Comparison of ENCODE assay signal across 19 cellular contexts in genomic region chr13:95354680-95355487, GRCh38. TPM values are rescaled to one million over a fixed set of nuclear protein-coding genes. Genes with fewer than 3 reads are reported as not detected.
DNase-seq lines count a peak whose midpoint lies in the region; ATAC-seq, FAIRE-seq and TF ChIP-seq lines count a peak whose summit lies in the region.
"Had no signal": no experiment of that assay in that cellular context is flagged by ENCODE, and none has a peak within 500 bp of the region (broad histone marks: within the 10 kb centered on the region; RNA-seq: fewer than 3 reads in every experiment).

No MANE protein-coding gene starts in this region.

- no peak overlapping the region for H3K4me3 Mint-ChIP-seq in activated CD4-positive, alpha-beta T cell treated with anti-CD3 and anti-CD28 coated beads for 36 hours
- H3K4me3 Mint-ChIP-seq in chondrocyte (ENCODE audit: unreplicated experiment), result no peak overlapping the region
- H3K4me3 Mint-ChIP-seq: activated naive CD8-positive, alpha-beta T cell treated with anti-CD3 and anti-CD28 coated beads, Interleukin-2, amount 10 ng/mL, durations not matched to agents 7 days and 5 days had no signal

- H3K27me3 ChIP-seq in K562 (ENCODE audit: control insufficient read depth in 2 of 2, insufficient read depth in 2 of 2, low read length in 2 of 2), result no peaks in the 10 kb centered on the region
- no peaks in the 10 kb centered on the region; a peak in 1 of 5 replicates for H3K27me3 ChIP-seq in HepG2 (ENCODE audit: control insufficient read depth in 1 of 2, insufficient read depth in 2 of 2, low read length in 2 of 2)
- no peaks in the 10 kb centered on the region for H3K27me3 ChIP-seq in parathyroid adenoma (ENCODE audit: control insufficient read depth, insufficient read depth, low read length)
- H3K27me3 ChIP-seq: BLaER1 treated with 17β-estradiol and CSF1 and Interleukin-3, amounts not matched to agents 10 nM and 100 nM; suprapubic skin had no signal

- TF ChIP-seq CTCF in K562 (IDR thresholded peaks at IDR 0.05 in 2 of 3, conservative IDR thresholded peaks at IDR 0.05 in 1 of 3; ENCODE audit: insufficient read depth in 2 of 3, low read depth in 1 of 3, low read length in 3 of 3) (no peak), HepG2 (CRISPR knock-in tag; IDR thresholded peaks at IDR 0.05) (no peak), parathyroid adenoma (IDR thresholded peaks at IDR 0.05) (no peak), chondrocyte (IDR thresholded peaks at IDR 0.05) (no peak)

- H3K27me3 Mint-ChIP-seq in activated CD4-positive, alpha-beta T cell treated with anti-CD3 and anti-CD28 coated beads for 36 hours, result peaks cover 3% of the 10 kb centered on the region
- peaks cover 4% of the 10 kb centered on the region for H3K27me3 Mint-ChIP-seq in chondrocyte (ENCODE audit: low read depth)

- peak; percentile 21 for DNase-seq in COLO829 (ENCODE audit: low spot score)
- DNase-seq in K562 (ENCODE audit: extremely low read depth in 1 of 4, low spot score in 3 of 4), result no peak
- DNase-seq in HepG2 (ENCODE audit: low spot score), result peak; percentile 8
- DNase-seq in activated CD4-positive, alpha-beta T cell treated with anti-CD3 and anti-CD28 coated beads for 36 hours, result no peak
- no peak for DNase-seq in chondrocyte (ENCODE audit: low spot score)
- DNase-seq: activated CD4-positive, alpha-beta T cell treated with anti-CD3 and anti-CD28 coated beads for 1 hour; activated naive CD8-positive, alpha-beta T cell treated with anti-CD3 and anti-CD28 coated beads, Interleukin-2, amount 10 ng/mL, durations not matched to agents 7 days and 5 days; Calu3; cortex of kidney; NCI-H1105 treated with DMSO at 0.1 percent for 48 hours; NCI-H510A; stimulated activated CD4-positive, alpha-beta T cell treated with anti-CD3 and anti-CD28 coated beads, Interleukin-15, amount 100 ng/mL, for 24 hours had no signal

- H3K4me3 ChIP-seq in K562 (no peak overlapping the region), HepG2 (replicated peaks in 1 of 3; ENCODE audit: insufficient read depth in 1 of 3, low read depth in 2 of 3, low read length in 3 of 3) (no peak overlapping the region), parathyroid adenoma (ENCODE audit: low read depth, low read length) (no peak overlapping the region)
- H3K4me3 ChIP-seq: BLaER1 treated with 17β-estradiol and CSF1 and Interleukin-3, amounts not matched to agents 10 nM and 100 nM; suprapubic skin had no signal

- no peaks in the 10 kb centered on the region for H3K9me3 Mint-ChIP-seq in activated CD4-positive, alpha-beta T cell treated with anti-CD3 and anti-CD28 coated beads for 36 hours (ENCODE audit: low read depth)
- no peaks in the 10 kb centered on the region for H3K9me3 Mint-ChIP-seq in chondrocyte (ENCODE audit: low read depth)

- H2AFZ ChIP-seq in K562 (ENCODE audit: low read depth, low read length) (peak overlapping the region; percentile 70), HepG2 (ENCODE audit: low read length) (no peak overlapping the region), parathyroid adenoma (peak overlapping the region; percentile 58)

- no peak overlapping the region for H3K27ac Mint-ChIP-seq in activated CD4-positive, alpha-beta T cell treated with anti-CD3 and anti-CD28 coated beads for 36 hours
- no peak overlapping the region for H3K27ac Mint-ChIP-seq in chondrocyte (ENCODE audit: unreplicated experiment)
- H3K27ac Mint-ChIP-seq: activated naive CD8-positive, alpha-beta T cell treated with anti-CD3 and anti-CD28 coated beads, Interleukin-2, amount 10 ng/mL, durations not matched to agents 7 days and 5 days had no signal

- H3K36me3 ChIP-seq in K562 (ENCODE audit: control insufficient read depth, insufficient read depth, low read length), result no peaks in the 10 kb centered on the region
- no peaks in the 10 kb centered on the region for H3K36me3 ChIP-seq in HepG2 (replicated peaks in 1 of 2; ENCODE audit: control insufficient read depth in 1 of 2, insufficient read depth in 2 of 2, low read length in 2 of 2)
- H3K36me3 ChIP-seq in parathyroid adenoma (ENCODE audit: control insufficient read depth, insufficient read depth, low read length), result no peaks in the 10 kb centered on the region
- H3K36me3 ChIP-seq: BLaER1 treated with 17β-estradiol and CSF1 and Interleukin-3, amounts not matched to agents 10 nM and 100 nM; suprapubic skin had no signal

- intact Hi-C loops in K562 (cut with micrococcal nuclease) (no loop called here), HepG2 (cut with micrococcal nuclease; ENCODE audit: unreplicated experiment) (no loop called here)
- intact Hi-C loops in activated CD4-positive, alpha-beta T cell treated with anti-CD3 and anti-CD28 coated beads for 36 hours (cut with DNase I, micrococcal nuclease), result no loop called here

- H3K79me2 ChIP-seq in K562 (ENCODE audit: control insufficient read depth, insufficient read depth, low read length) (no peaks in the 10 kb centered on the region), HepG2 (ENCODE audit: insufficient read depth, low read length) (no peaks in the 10 kb centered on the region), parathyroid adenoma (no peaks in the 10 kb centered on the region)

- H3K4me1 Mint-ChIP-seq in activated CD4-positive, alpha-beta T cell treated with anti-CD3 and anti-CD28 coated beads for 36 hours, result no peaks in the 10 kb centered on the region
- peaks cover 6% of the 10 kb centered on the region for H3K4me1 Mint-ChIP-seq in chondrocyte (ENCODE audit: low read depth)
- H3K4me1 Mint-ChIP-seq: activated naive CD8-positive, alpha-beta T cell treated with anti-CD3 and anti-CD28 coated beads, Interleukin-2, amount 10 ng/mL, durations not matched to agents 7 days and 5 days had no signal

- WGBS in K562 (ENCODE audit: insufficient coverage, low coverage, missing lambda C conversion rate), result 46% methylated on average over 4 of the region's 4 CpGs
- 14% methylated on average over 4 of the region's 4 CpGs for WGBS in HepG2 (ENCODE audit: low lambda C conversion rate)

- no peaks in the 10 kb centered on the region for H3K36me3 Mint-ChIP-seq in activated CD4-positive, alpha-beta T cell treated with anti-CD3 and anti-CD28 coated beads for 36 hours (ENCODE audit: low read depth)
- H3K36me3 Mint-ChIP-seq in chondrocyte (ENCODE audit: low read depth), result no peaks in the 10 kb centered on the region
- H3K36me3 Mint-ChIP-seq: activated naive CD8-positive, alpha-beta T cell treated with anti-CD3 and anti-CD28 coated beads, Interleukin-2, amount 10 ng/mL, durations not matched to agents 7 days and 5 days had no signal

- H4K20me1 ChIP-seq in K562 (replicated peaks; ENCODE audit: control insufficient read depth, insufficient read depth, low read length) (no peaks in the 10 kb centered on the region), HepG2 (ENCODE audit: insufficient read depth, low read length) (no peaks in the 10 kb centered on the region)
- H4K20me1 ChIP-seq: BLaER1 treated with 17β-estradiol and CSF1 and Interleukin-3, amounts not matched to agents 10 nM and 100 nM had no signal

- no peak overlapping the region for H3K27ac ChIP-seq in K562 (ENCODE audit: extremely low read depth, low read depth, low read length)
- H3K27ac ChIP-seq in HepG2 (ENCODE audit: extremely low read length, insufficient read depth, low read length), result no peak overlapping the region
- peak overlapping the region; percentile 86 for H3K27ac ChIP-seq in parathyroid adenoma
- H3K27ac ChIP-seq: BLaER1 treated with 17β-estradiol and CSF1 and Interleukin-3, amounts not matched to agents 10 nM and 100 nM; RWPE1; suprapubic skin had no signal

- H3K9me3 ChIP-seq in K562 (replicated peaks; ENCODE audit: control insufficient read depth, insufficient read depth, low read depth, low read length) (no peaks in the 10 kb centered on the region), HepG2 (ENCODE audit: low read length) (no peaks in the 10 kb centered on the region), parathyroid adenoma (ENCODE audit: control insufficient read depth, low read length) (no peaks in the 10 kb centered on the region)
- H3K9me3 ChIP-seq: suprapubic skin had no signal

- no peak overlapping the region for H3K9ac ChIP-seq in K562 (ENCODE audit: insufficient read depth in 1 of 2, low read depth in 2 of 2, low read length in 2 of 2)
- no peak overlapping the region for H3K9ac ChIP-seq in HepG2 (ENCODE audit: insufficient read depth, low read depth, low read length)
- no peak overlapping the region for H3K9ac ChIP-seq in parathyroid adenoma
- H3K9ac ChIP-seq: BLaER1 treated with 17β-estradiol and CSF1 and Interleukin-3, amounts not matched to agents 10 nM and 100 nM had no signal

- TF ChIP-seq EP300 in K562 (IDR thresholded peaks at IDR 0.05; ENCODE audit: low read length) (no peak), HepG2 (IDR thresholded peaks at IDR 0.05; ENCODE audit: low read depth in 2 of 2, low read length in 2 of 2) (no peak), HepG2 (CRISPR knock-in tag; IDR thresholded peaks at IDR 0.05; ENCODE audit: borderline replicate concordance) (no peak)

- TF ChIP-seq POLR2A in K562 (conservative IDR thresholded peaks at IDR 0.05) (no peak), HepG2 (IDR thresholded peaks at IDR 0.05; ENCODE audit: insufficient read depth in 1 of 2, low read depth in 2 of 2, low read length in 2 of 2) (no peak), GM18505 (IDR thresholded peaks at IDR 0.05; ENCODE audit: borderline replicate concordance, extremely low read depth, insufficient read depth, insufficient read length) (no peak)

- ATAC-seq in K562, result peak; percentile 37
- ATAC-seq in HepG2, result peak; percentile 91
- ATAC-seq in activated CD4-positive, alpha-beta T cell treated with anti-CD3 and anti-CD28 coated beads for 36 hours, result no peak
- no peak for ATAC-seq in GM18505 (IDR thresholded peaks at IDR 0.05; ENCODE audit: unreplicated experiment)
- no peak for ATAC-seq in HG03354 (IDR thresholded peaks at IDR 0.05; ENCODE audit: poor library complexity, severe bottlenecking, unreplicated experiment)

- no peak for FAIRE-seq in K562 (lab: Jason Lieb, UNC)
- no peak for FAIRE-seq in HepG2 (lab: Jason Lieb, UNC)
- FAIRE-seq: keratinocyte had no signal

- POLR2A ChIA-PET in K562 (lab: Yijun Ruan, JAX) (interaction anchor here (0.7 kb wide), 1 partner anchor 12 kb away, joined by 3 read pairs; no protein-coding TSS in a partner anchor), HepG2 (lab: Yijun Ruan, JAX) (no interaction called here)
- POLR2A ChIA-PET in activated CD4-positive, alpha-beta T cell treated with anti-CD3 and anti-CD28 coated beads for 36 hours (lab: Charles Lee), result no interaction called here

- BruUV-seq in K562 (replicated peaks; lab: Mats Ljungman, UMichigan), result no TSS peak
- no TSS peak for BruUV-seq in HepG2 (replicated peaks; lab: Mats Ljungman, UMichigan)

- in situ Hi-C loops in K562 (cut with MboI) (no loop called here), HepG2 (cut with HindIII; ENCODE audit: extremely low pct_ligation_motif_present, low pct_unique_long_range_greater_than_20kb) (no loop called here)

- CTCF ChIA-PET in K562 (lab: Yijun Ruan, JAX; ENCODE audit: low intra/inter-chr PET ratio) (no interaction called here), HepG2 (lab: Yijun Ruan, JAX; ENCODE audit: low intra/inter-chr PET ratio, low total read pairs) (no interaction called here)
- CTCF ChIA-PET in activated CD4-positive, alpha-beta T cell treated with anti-CD3 and anti-CD28 coated beads for 36 hours (lab: Charles Lee), result interaction anchor here (0.5 kb wide), 1 partner anchor 9 kb away, joined by 3 read pairs; no protein-coding TSS in a partner anchor

- H3K9me1 ChIP-seq in K562 (ENCODE audit: control insufficient read depth, insufficient read depth, low read length), result no peaks in the 10 kb centered on the region

- TF ChIP-seq RAD21 in K562 (CRISPR knock-in tag; conservative IDR thresholded peaks at IDR 0.05 in 1 of 2, IDR thresholded peaks at IDR 0.05 in 1 of 2) (no peak), HepG2 (CRISPR knock-in tag; IDR thresholded peaks at IDR 0.05) (no peak)

- H3K4me2 ChIP-seq in K562 (ENCODE audit: insufficient read depth, low read length), result no peak overlapping the region
- H3K4me2 ChIP-seq in HepG2 (ENCODE audit: low read depth, low read length), result no peak overlapping the region
- H3K4me2 ChIP-seq in parathyroid adenoma (ENCODE audit: low read length), result no peak overlapping the region
- H3K4me2 ChIP-seq: BLaER1 treated with 17β-estradiol and CSF1 and Interleukin-3, amounts not matched to agents 10 nM and 100 nM had no signal

- peaks cover 0 to 6% of the 10 kb centered on the region in 2 experiments; a peak in 3 of 5 replicates for H3K4me1 ChIP-seq in K562 (replicated peaks in 1 of 2; ENCODE audit: control insufficient read depth in 2 of 2, insufficient read depth in 2 of 2, low read length in 2 of 2)
- peaks cover 12% of the 10 kb centered on the region for H3K4me1 ChIP-seq in HepG2 (ENCODE audit: insufficient read depth, low read length)
- peaks cover 15% of the 10 kb centered on the region for H3K4me1 ChIP-seq in parathyroid adenoma
- H3K4me1 ChIP-seq: BLaER1 treated with 17β-estradiol and CSF1 and Interleukin-3, amounts not matched to agents 10 nM and 100 nM; suprapubic skin had no signal

RNA-seq across cellular contexts. Expression of gene ABCC4, which starts 53.6 kb away (rescaled TPM):
- 171 and 231 TPM in 2 replicates for total RNA-seq in K562 (2011; cell fraction: chromatin; rRNA removed; ENCODE audit: low replicate concordance)
- 78.9 and 97.5 TPM in 2 replicates for total RNA-seq in K562 (2011; cell fraction: nucleolus; rRNA removed)
- total RNA-seq in K562 (2011; cell fraction: nucleoplasm; rRNA removed), result 124 and 134 TPM in 2 replicates
- total RNA-seq in K562 (2014; rRNA removed), result 21.7 and 25.7 TPM in 2 replicates
- total RNA-seq in K562 (2014; rRNA removed; fragmentation: Illumina TruSeq; extraction: Trizol), result 37.2 and 42.3 TPM in 2 replicates
- 22.8 and 25.4 TPM in 2 replicates for total RNA-seq in K562 (2015; rRNA removed; fragmentation: Illumina TruSeq; extraction: Trizol)
- total RNA-seq in K562 (2021), result 35.8 and 37.3 TPM in 2 replicates
- polyA plus RNA-seq in K562 (2011; rRNA removed), result 34.4 and 46.1 TPM in 2 replicates
- polyA plus RNA-seq in K562 (2011; cell fraction: cytosol; rRNA removed), result 14.7 and 26.7 TPM in 2 replicates
- 20.7 and 26.2 TPM in 2 replicates for polyA plus RNA-seq in K562 (2011; cell fraction: nucleus; rRNA removed)
- 16.4 and 18.6 TPM in 2 replicates for polyA plus RNA-seq in K562 (2012)
- polyA plus RNA-seq in K562 (2014; fragmentation: Illumina TruSeq; extraction: Trizol), result 24.3 and 26.9 TPM in 2 replicates
- 10 to 100 TPM in 1 of 2 experiments, 1 to 10 TPM in 1; 9.4 to 10.5 TPM for polyA plus RNA-seq in K562 (2014; fragmentation: Nextera tagmentation; extraction: Ambion mirVana)
- 16.7 and 19.5 TPM in 2 replicates for polyA plus RNA-seq in K562 (2014; rRNA removed)
- 125 and 134 TPM in 2 replicates for polyA minus RNA-seq in K562 (2011; rRNA and poly(A)+ RNA removed)
- polyA minus RNA-seq in K562 (2011; cell fraction: cytosol; rRNA and poly(A)+ RNA removed), result 43.1 and 44.1 TPM in 2 replicates
- polyA minus RNA-seq in K562 (2011; cell fraction: nucleus; rRNA and poly(A)+ RNA removed), result 48.1 and 77.4 TPM in 2 replicates
- 9.6 and 11.3 TPM in 2 replicates for total RNA-seq in HepG2 (2016; rRNA removed; fragmentation: Illumina TruSeq; extraction: Trizol)
- 9.6 and 10.4 TPM in 2 replicates for total RNA-seq in HepG2 (2016; cell fraction: cytosol; rRNA removed; fragmentation: Illumina TruSeq; extraction: Trizol; ENCODE audit: low read depth)
- 9.5 and 11.1 TPM in 2 replicates for total RNA-seq in HepG2 (2016; cell fraction: insoluble cytoplasmic fraction; rRNA removed; fragmentation: Illumina TruSeq; extraction: Trizol)
- total RNA-seq in HepG2 (2016; cell fraction: membrane; rRNA removed; fragmentation: Illumina TruSeq; extraction: Trizol), result 8.4 and 8.8 TPM in 2 replicates
- 13.9 and 19.2 TPM in 2 replicates for total RNA-seq in HepG2 (2016; cell fraction: nucleus; rRNA removed; fragmentation: Illumina TruSeq; extraction: Trizol)
- polyA plus RNA-seq in HepG2 (2011; rRNA removed), result 3.2 and 4.2 TPM in 2 replicates
- 2.3 and 3.0 TPM in 2 replicates for polyA plus RNA-seq in HepG2 (2011; cell fraction: cytosol; rRNA removed)
- polyA plus RNA-seq in HepG2 (2011; cell fraction: nucleus; rRNA removed), result 2.0 and 2.6 TPM in 2 replicates
- polyA plus RNA-seq in HepG2 (2012), result 1.7 and 2.1 TPM in 2 replicates
- polyA plus RNA-seq in HepG2 (2016; cell fraction: cytosol; fragmentation: Illumina TruSeq; extraction: Trizol; ENCODE audit: low read depth), result 0.64 and 0.85 TPM in 2 replicates
- 5.0 and 5.3 TPM in 2 replicates for polyA plus RNA-seq in HepG2 (2016; cell fraction: insoluble cytoplasmic fraction; fragmentation: Illumina TruSeq; extraction: Trizol; ENCODE audit: low read depth)
- polyA plus RNA-seq in HepG2 (2016; cell fraction: membrane; fragmentation: Illumina TruSeq; extraction: Trizol; ENCODE audit: low read depth), result 2.2 and 2.4 TPM in 2 replicates
- 7.8 and 8.1 TPM in 2 replicates for polyA plus RNA-seq in HepG2 (2016; cell fraction: nucleus; fragmentation: Illumina TruSeq; extraction: Trizol; ENCODE audit: insufficient read depth, low read depth)
- 34.5 and 52.1 TPM in 2 replicates for polyA minus RNA-seq in HepG2 (2011; rRNA and poly(A)+ RNA removed; ENCODE audit: low replicate concordance)
- polyA minus RNA-seq in HepG2 (2011; cell fraction: cytosol; rRNA and poly(A)+ RNA removed), result 6.2 and 7.2 TPM in 2 replicates
- 18.3 TPM in 2 replicates for polyA minus RNA-seq in HepG2 (2011; cell fraction: nucleus; rRNA and poly(A)+ RNA removed)
- total RNA-seq in activated CD4-positive, alpha-beta T cell treated with anti-CD3 and anti-CD28 coated beads for 36 hours, result 1 to 10 TPM; 9.0 to 9.5 TPM
- 7.2 to 11.2 TPM (median 10.6 TPM) in 3 replicates for total RNA-seq in chondrocyte

Comparison
In these comparisons a context has a peak if more than half of its experiments do, and no peak if none do; other contexts are left out.
1. DNase-seq: peak in COLO829 (single experiment) and HepG2 (single experiment); none in K562 (0 of 4), activated CD4-positive, alpha-beta T cell treated with anti-CD3 and anti-CD28 coated beads for 36 hours (single experiment) and chondrocyte (single experiment).
2. ATAC-seq: peak in K562 (single experiment) and HepG2 (single experiment); none in activated CD4-positive, alpha-beta T cell treated with anti-CD3 and anti-CD28 coated beads for 36 hours (single experiment), GM18505 (single experiment) and HG03354 (single experiment).